28 cellular contexts compared by ENCODE assay signal in genomic region chr7:68504766-68505165, GRCh38.
"Had no signal": no experiment of that assay in that cellular context is flagged by ENCODE, and none has a peak within 500 bp of the region (broad histone marks: within the 10 kb centered on the region; RNA-seq: fewer than 3 reads in every experiment).

No MANE protein-coding gene starts in this region.

- H2AFZ ChIP-seq: parathyroid adenoma had no signal

- H3K27ac ChIP-seq: esophagus muscularis mucosa, foreskin keratinocyte, gastroesophageal sphincter, heart right ventricle, lower lobe of right lung, parathyroid adenoma, testis, tibial nerve, upper lobe of left lung had no signal

- H3K4me1 ChIP-seq: foreskin keratinocyte, heart right ventricle, lower lobe of right lung, parathyroid adenoma, testis, tibial nerve, upper lobe of left lung had no signal

- H3K27me3 ChIP-seq: esophagus muscularis mucosa, foreskin keratinocyte, testis, tibial nerve, upper lobe of left lung had no signal

- FAIRE-seq: colon, urothelium cell line had no signal

- H3K27ac Mint-ChIP-seq: dendritic cell treated with granulocyte-macrophage colony-stimulating factor and Interleukin-4, amounts not matched to agents 40 ng/mL and 50 ng/mL, for 4 days; naive B cell; natural killer cell treated with Interleukin-12 subunit alpha and Interleukin-12 subunit beta and Interleukin-15 and Interleukin-18, amount 100 ng/mL, for 72 hours; progenitor cell of endocrine pancreas; stimulated activated effector memory CD8-positive, alpha-beta T cell treated with anti-CD3 and anti-CD28 coated beads, Interleukin-12 subunit alpha, Interleukin-12 subunit beta, amount 100 ng/mL, for 72 hours had no signal

- H3K9me3 Mint-ChIP-seq: neural crest cell had no signal

- H3K9ac ChIP-seq: parathyroid adenoma had no signal

- H3K9me3 ChIP-seq: testis had no signal

- H3K36me3 ChIP-seq: esophagus muscularis mucosa, gastroesophageal sphincter, heart right ventricle, lower lobe of right lung, tibial nerve, upper lobe of left lung had no signal

- H3K4me2 ChIP-seq: smooth muscle cell had no signal

- DNase-seq: effector CD8-positive, alpha-beta T cell; foreskin keratinocyte; heart right ventricle; islet precursor cell; kidney glomerular epithelial cell; left colon; left ventricle myocardium superior; lower lobe of right lung; naive B cell; stimulated activated CD4-positive, alpha-beta T cell treated with anti-CD3 and anti-CD28 coated beads, Interleukin-12 subunit alpha, Interleukin-12 subunit beta, amount 100 ng/mL, for 4 hours; stimulated activated CD4-positive, alpha-beta T cell treated with anti-CD3 and anti-CD28 coated beads, Interleukin-1b, Interleukin-23, amount 100 ng/mL, for 48 hours; stimulated activated CD4-positive, alpha-beta T cell treated with anti-CD3 and anti-CD28 coated beads, Interleukin-4, amount 100 ng/mL, for 1 hour; stimulated activated naive CD8-positive, alpha-beta T cell treated with anti-CD3 and anti-CD28 coated beads, Interleukin-15, Interleukin-2, amounts not matched to agents 100 U/mL and 50 U/mL, for 24 hours; substantia nigra; testis; upper lobe of left lung had no signal

- H3K79me2 ChIP-seq: parathyroid adenoma had no signal

- H3K4me3 Mint-ChIP-seq: dendritic cell treated with granulocyte-macrophage colony-stimulating factor and Interleukin-4, amounts not matched to agents 40 ng/mL and 50 ng/mL, for 4 days; naive B cell; natural killer cell treated with Interleukin-12 subunit alpha and Interleukin-12 subunit beta and Interleukin-15 and Interleukin-18, amount 100 ng/mL, for 72 hours; neural crest cell; stimulated activated effector memory CD8-positive, alpha-beta T cell treated with anti-CD3 and anti-CD28 coated beads, Interleukin-12 subunit alpha, Interleukin-12 subunit beta, amount 100 ng/mL, for 72 hours had no signal

- H3K4me3 ChIP-seq: esophagus muscularis mucosa, gastroesophageal sphincter, heart right ventricle, lower lobe of right lung, smooth muscle cell, testis, tibial nerve, upper lobe of left lung had no signal

- H3K36me3 Mint-ChIP-seq: naive B cell; stimulated activated effector memory CD8-positive, alpha-beta T cell treated with anti-CD3 and anti-CD28 coated beads, Interleukin-12 subunit alpha, Interleukin-12 subunit beta, amount 100 ng/mL, for 72 hours had no signal

- H3K27me3 Mint-ChIP-seq: dendritic cell treated with granulocyte-macrophage colony-stimulating factor and Interleukin-4, amounts not matched to agents 40 ng/mL and 50 ng/mL, for 4 days; naive B cell; natural killer cell treated with Interleukin-12 subunit alpha and Interleukin-12 subunit beta and Interleukin-15 and Interleukin-18, amount 100 ng/mL, for 72 hours had no signal

- H3K4me1 Mint-ChIP-seq: naive B cell; neural crest cell; stimulated activated effector memory CD8-positive, alpha-beta T cell treated with anti-CD3 and anti-CD28 coated beads, Interleukin-12 subunit alpha, Interleukin-12 subunit beta, amount 100 ng/mL, for 72 hours had no signal
